ENCODE assay signal across 18 cellular contexts in genomic region chr10:15780353-15781135, GRCh38.
DNase-seq lines count a peak whose midpoint lies in the region; ATAC-seq and TF ChIP-seq lines count a peak whose summit lies in the region.
"Had no signal": no experiment of that assay in that cellular context is flagged by ENCODE, and none has a peak within 500 bp of the region (broad histone marks: within the 10 kb centered on the region; RNA-seq: fewer than 3 reads in every experiment).

No MANE protein-coding gene starts in this region.

- H3K27me3 ChIP-seq in adrenal gland (no peaks in the 10 kb centered on the region), fibroblast of lung (ENCODE audit: control insufficient read depth, insufficient read depth, low read length) (no peaks in the 10 kb centered on the region), prostate gland (replicated peaks; ENCODE audit: insufficient read depth) (no peaks in the 10 kb centered on the region)
- H3K27me3 ChIP-seq: breast epithelium, vagina had no signal

- H3K79me2 ChIP-seq in fibroblast of lung (ENCODE audit: control insufficient read depth, insufficient read depth, low read length), result no peaks in the 10 kb centered on the region

- peaks cover 0 to 4% (median 0%) of the 10 kb centered on the region in 7 donors for H3K9me3 Mint-ChIP-seq in CD14-positive monocyte
- H3K9me3 Mint-ChIP-seq: HFFc6 had no signal

- H3K36me3 ChIP-seq in adrenal gland (replicated peaks in 1 of 2) (peaks cover 0 to 3% of the 10 kb centered on the region in 2 donors), fibroblast of lung (ENCODE audit: control insufficient read depth, insufficient read depth, low read length) (no peaks in the 10 kb centered on the region), prostate gland (no peaks in the 10 kb centered on the region)
- H3K36me3 ChIP-seq: breast epithelium had no signal

- H3K4me1 Mint-ChIP-seq in CD14-positive monocyte, result no peaks in the 10 kb centered on the region

- 49 to 51% (median 49%) methylated on average over 6 of the region's 6 CpGs for WGBS in adrenal gland, 4 donors
- 54% methylated on average over 6 of the region's 6 CpGs for WGBS in prostate gland

- no peak overlapping the region for H3K9ac ChIP-seq in fibroblast of lung (ENCODE audit: insufficient read depth, low read length)

- H3K4me3 ChIP-seq in adrenal gland, result no peak overlapping the region
- H3K4me3 ChIP-seq in fibroblast of lung (replicated peaks in 1 of 4; ENCODE audit: control extremely low read depth in 1 of 4, insufficient read depth in 1 of 4, low read depth in 3 of 4, low read length in 4 of 4), result no peak overlapping the region
- H3K4me3 ChIP-seq in prostate gland, result no peak overlapping the region
- H3K4me3 ChIP-seq: breast epithelium, vagina had no signal

- TF ChIP-seq CTCF in adrenal gland (IDR thresholded peaks at IDR 0.05) (no peak), fibroblast of lung (conservative IDR thresholded peaks at IDR 0.05 in 1 of 2, IDR thresholded peaks at IDR 0.05 in 1 of 2; ENCODE audit: low read depth in 1 of 2, low read length in 2 of 2) (no peak), prostate gland (IDR thresholded peaks at IDR 0.05) (no peak), CD14-positive monocyte (IDR thresholded peaks at IDR 0.05) (no peak)

- TF ChIP-seq POLR2A in adrenal gland (IDR thresholded peaks at IDR 0.05) (no peak), prostate gland (IDR thresholded peaks at IDR 0.05) (no peak)

- no peaks in the 10 kb centered on the region for H3K9me3 ChIP-seq in adrenal gland (replicated peaks in 1 of 3)
- no peaks in the 10 kb centered on the region for H3K9me3 ChIP-seq in fibroblast of lung (ENCODE audit: control insufficient read depth, insufficient read depth, low read depth, low read length)
- H3K9me3 ChIP-seq in prostate gland, result no peaks in the 10 kb centered on the region
- H3K9me3 ChIP-seq: breast epithelium, vagina had no signal

- H4K20me1 ChIP-seq in fibroblast of lung (ENCODE audit: control insufficient read depth, extremely low read depth, insufficient read depth, low read length), result no peaks in the 10 kb centered on the region

- no peaks in the 10 kb centered on the region for H3K27me3 Mint-ChIP-seq in CD14-positive monocyte (ENCODE audit: low read depth in 3 of 3)

- H3K4me2 ChIP-seq in fibroblast of lung (ENCODE audit: extremely low read depth, insufficient read depth, low read length), result no peak overlapping the region

- no peak for ATAC-seq in HG02571 (IDR thresholded peaks at IDR 0.05; ENCODE audit: unreplicated experiment)
- ATAC-seq in GM19455 (IDR thresholded peaks at IDR 0.05; ENCODE audit: unreplicated experiment), result no peak

- H3K36me3 Mint-ChIP-seq in CD14-positive monocyte, result peaks cover 74 to 82% of the 10 kb centered on the region in 2 donors

- no peak overlapping the region for H3K27ac Mint-ChIP-seq in CD14-positive monocyte
- H3K27ac Mint-ChIP-seq: activated naive CD4-positive, alpha-beta T cell treated with anti-CD3 and anti-CD28 coated beads for 36 hours; HFFc6 had no signal

- intact Hi-C loops in adrenal gland (cut with DNase I), result no loop called here
- intact Hi-C loops in prostate gland (cut with DNase I), result no loop called here
- intact Hi-C loops in CD14-positive monocyte (cut with micrococcal nuclease), result no loop called here

- H3K4me1 ChIP-seq in adrenal gland (replicated peaks in 1 of 2) (peaks cover 0 to 7% of the 10 kb centered on the region in 2 donors), fibroblast of lung (ENCODE audit: control insufficient read depth, extremely low read depth, insufficient read depth, low read length) (no peaks in the 10 kb centered on the region), prostate gland (replicated peaks) (peaks cover 3% of the 10 kb centered on the region)
- H3K4me1 ChIP-seq: breast epithelium, vagina had no signal

- H2AFZ ChIP-seq in fibroblast of lung (ENCODE audit: low read length), result no peak overlapping the region

- DNase-seq in EH (ENCODE audit: low read depth) (peak; percentile 19), adrenal gland (peak in 6 of 7 donors; percentile 33 to 91 (median 60)), fibroblast of lung (ENCODE audit: low read depth in 2 of 2) (peak; percentile 23 to 27), prostate gland (ENCODE audit: low spot score) (peak; percentile 21), CD14-positive monocyte (ENCODE audit: low spot score) (no peak), KG1 (lab: John Stamatoyannopoulos, UW) (no peak)
- DNase-seq: activated CD4-positive, alpha-beta T cell treated with anti-CD3 and anti-CD28 coated beads for 4 hours; activated naive CD4-positive, alpha-beta T cell treated with anti-CD3 and anti-CD28 coated beads for 36 hours; HFFc6; kidney; NCI-H2171 treated with DMSO at 0.1 percent for 48 hours; NK-92 treated with Interleukin-12 subunit alpha and Interleukin-12 subunit beta, amount 100 ng/mL, for 24 hours; stimulated activated naive CD4-positive, alpha-beta T cell treated with Interleukin-2 at 50 U/mL for 16 hours; T1000 had no signal

- H3K27ac ChIP-seq in adrenal gland (no peak overlapping the region), fibroblast of lung (ENCODE audit: insufficient read depth, low read length) (no peak overlapping the region), prostate gland (no peak overlapping the region)
- H3K27ac ChIP-seq: breast epithelium, vagina had no signal

- H3K4me3 Mint-ChIP-seq in CD14-positive monocyte, result no peak overlapping the region
- H3K4me3 Mint-ChIP-seq: activated naive CD4-positive, alpha-beta T cell treated with anti-CD3 and anti-CD28 coated beads for 36 hours; HFFc6 had no signal

Comparison
In these comparisons a context has a peak if more than half of its experiments do, and no peak if none do; other contexts are left out.
1. DNase-seq: peak in EH (single experiment), adrenal gland (6 of 7), fibroblast of lung (2 of 2) and prostate gland (single experiment); none in CD14-positive monocyte (single experiment) and KG1 (single experiment).